Comparison of ENCODE assay signal across 10 cellular contexts in genomic region chr4:7156273-7157139, GRCh38. TPM values are rescaled to one million over a fixed set of nuclear protein-coding genes. Genes with fewer than 3 reads are reported as not detected.
DNase-seq lines count a peak whose midpoint lies in the region; ATAC-seq, FAIRE-seq and TF ChIP-seq lines count a peak whose summit lies in the region.
"Had no signal": no experiment of that assay in that cellular context is flagged by ENCODE, and none has a peak within 500 bp of the region (broad histone marks: within the 10 kb centered on the region; RNA-seq: fewer than 3 reads in every experiment).

No MANE protein-coding gene starts in this region.

- intact Hi-C loops in ascending aorta (cut with DNase I): no loop called here
- intact Hi-C loops in right cardiac atrium (cut with DNase I): no loop called here

- H3K9ac ChIP-seq in GM23248: no peak overlapping the region
- no peak overlapping the region for H3K9ac ChIP-seq in smooth muscle cell (ENCODE audit: low read depth)

- peak; percentile 25 to 63 for ATAC-seq in right cardiac atrium
- no peak for ATAC-seq in GM21515 (IDR thresholded peaks at IDR 0.05; ENCODE audit: unreplicated experiment)
- no peak for ATAC-seq in GM18519 (IDR thresholded peaks at IDR 0.05; ENCODE audit: low FRiP score, unreplicated experiment)
- ATAC-seq in GM19023 (IDR thresholded peaks at IDR 0.05; ENCODE audit: unreplicated experiment): no peak

- H4K20me1 ChIP-seq in GM23248 (ENCODE audit: insufficient read depth): no peaks in the 10 kb centered on the region
- H4K20me1 ChIP-seq in smooth muscle cell (ENCODE audit: low read depth): no peaks in the 10 kb centered on the region

- 42 to 46% methylated on average over 19 of the region's 19 CpGs for WGBS in GM23248 (ENCODE audit: low coverage in 1 of 2, low lambda C conversion rate in 2 of 2, missing lambda C conversion rate in 2 of 2), 2 experiments
- 29% methylated on average over 19 of the region's 19 CpGs for WGBS in right cardiac atrium
- 63% methylated on average over 19 of the region's 19 CpGs for WGBS in smooth muscle cell (ENCODE audit: low lambda C conversion rate)
- WGBS in small intestine, 3 donors: 47 to 79% (median 65%) methylated on average over 19 of the region's 19 CpGs

- H3K9me3 ChIP-seq in GM23248 (ENCODE audit: low read depth) (no peaks in the 10 kb centered on the region), ascending aorta (no peaks in the 10 kb centered on the region), right cardiac atrium (ENCODE audit: control insufficient read depth, low read length) (no peaks in the 10 kb centered on the region), smooth muscle cell (replicated peaks; ENCODE audit: low read depth) (no peaks in the 10 kb centered on the region), small intestine (ENCODE audit: control insufficient read depth, low read depth) (no peaks in the 10 kb centered on the region)

- H3K4me3 ChIP-seq in GM23248 (no peak overlapping the region), ascending aorta (no peak overlapping the region), right cardiac atrium (ENCODE audit: low read length) (no peak overlapping the region), smooth muscle cell (no peak overlapping the region), small intestine (ENCODE audit: low read depth in 1 of 2, low read length in 2 of 2) (no peak overlapping the region)

- no peak for FAIRE-seq in small intestine (lab: Jason Lieb, UNC)

- H3K27ac ChIP-seq in GM23248 (no peak overlapping the region), ascending aorta (no peak overlapping the region), right cardiac atrium (ENCODE audit: low read length) (no peak overlapping the region), smooth muscle cell (ENCODE audit: low read depth) (no peak overlapping the region), small intestine (ENCODE audit: low read depth in 1 of 2, low read length in 1 of 2) (no peak overlapping the region)

- no peak overlapping the region for H2AFZ ChIP-seq in GM23248
- H2AFZ ChIP-seq in smooth muscle cell (ENCODE audit: low read depth): no peak overlapping the region

- H3K27me3 ChIP-seq in GM23248 (replicated peaks; ENCODE audit: insufficient read depth) (peaks cover 15% of the 10 kb centered on the region), ascending aorta (no peaks in the 10 kb centered on the region), right cardiac atrium (ENCODE audit: control insufficient read depth, insufficient read depth) (no peaks in the 10 kb centered on the region), smooth muscle cell (ENCODE audit: low read depth) (no peaks in the 10 kb centered on the region), small intestine (ENCODE audit: control insufficient read depth in 2 of 2, insufficient read depth in 2 of 2, low read length in 2 of 2) (no peaks in the 10 kb centered on the region)

- no peaks in the 10 kb centered on the region for H3K36me3 ChIP-seq in GM23248 (ENCODE audit: low read depth)
- H3K36me3 ChIP-seq in ascending aorta: no peaks in the 10 kb centered on the region
- H3K36me3 ChIP-seq in smooth muscle cell (ENCODE audit: low read depth): no peaks in the 10 kb centered on the region
- H3K36me3 ChIP-seq in small intestine (ENCODE audit: control insufficient read depth in 2 of 2, insufficient read depth in 2 of 2, low read length in 2 of 2): no peaks in the 10 kb centered on the region

- DNase-seq in GM23248 (peak; percentile 22), ascending aorta (ENCODE audit: low spot score in 2 of 2) (peak in 1 of 2 donors; percentile 56), right cardiac atrium (peak in 2 of 3 donors; percentile 54 to 74), smooth muscle cell (lab: John Stamatoyannopoulos, UW; ENCODE audit: unreplicated experiment) (no peak), small intestine (no peak)
- DNase-seq: activated CD4-positive, alpha-beta memory T cell treated with anti-CD3 and anti-CD28 coated beads for 36 hours; NCI-H1436 had no signal

- peak in 2 of 3 experiments; percentile 31 to 34 for TF ChIP-seq CTCF in ascending aorta (IDR thresholded peaks at IDR 0.05)
- peak; percentile 31 for TF ChIP-seq CTCF in smooth muscle cell (IDR thresholded peaks at IDR 0.05; ENCODE audit: borderline replicate concordance, insufficient read depth, poor library complexity, severe bottlenecking)

- in situ Hi-C loops in GM23248 (cut with MboI): no loop called here

- 0 out of 2 replicates have a peak, but pooled peaks cover under 1% of the 10 kb centered on the region for H3K4me1 ChIP-seq in GM23248 (ENCODE audit: insufficient read depth)
- no peaks in the 10 kb centered on the region for H3K4me1 ChIP-seq in ascending aorta
- no peaks in the 10 kb centered on the region for H3K4me1 ChIP-seq in right cardiac atrium (ENCODE audit: control insufficient read depth, insufficient read depth, low read length)
- no peaks in the 10 kb centered on the region for H3K4me1 ChIP-seq in smooth muscle cell (ENCODE audit: low read depth)
- H3K4me1 ChIP-seq in small intestine (ENCODE audit: control insufficient read depth in 2 of 2, insufficient read depth in 1 of 2, low read depth in 1 of 2, low read length in 1 of 2): peaks cover 0 to 2% of the 10 kb centered on the region in 2 donors

- H3K9me2 ChIP-seq in GM23248 (ENCODE audit: insufficient read depth): no peaks in the 10 kb centered on the region

- no peaks in the 10 kb centered on the region for H3F3A ChIP-seq in GM23248 (ENCODE audit: insufficient read depth)
- H3F3A ChIP-seq in smooth muscle cell (ENCODE audit: low read depth): no peaks in the 10 kb centered on the region

- no peak overlapping the region for H3K4me2 ChIP-seq in GM23248 (ENCODE audit: unreplicated experiment)
- H3K4me2 ChIP-seq in smooth muscle cell: no peak overlapping the region

- H3K79me2 ChIP-seq in GM23248 (ENCODE audit: insufficient read depth): no peaks in the 10 kb centered on the region
- no peaks in the 10 kb centered on the region for H3K79me2 ChIP-seq in smooth muscle cell (ENCODE audit: low read depth)

RNA-seq across cellular contexts. Expression of gene SORCS2, which starts 35.8 kb away (rescaled TPM):
- 1.4 and 4.3 TPM in 2 replicates for total RNA-seq in GM23248 (2014; rRNA removed; shearing (Covaris generic))
- polyA plus RNA-seq in GM23248 (2016; fragmentation: Nextera tagmentation; extraction: Ambion mirVana): 0.38 and 0.74 TPM in 2 replicates
- total RNA-seq in ascending aorta: 0.32 TPM
- 1 to 10 TPM; 2.7 to 7.3 (median 2.8) TPM for total RNA-seq in right cardiac atrium
- 2.1 TPM for polyA plus RNA-seq in right cardiac atrium
- 3.9 and 9.3 TPM in 2 replicates for total RNA-seq in smooth muscle cell
- 5.2 and 5.9 TPM in 2 replicates for polyA plus RNA-seq in smooth muscle cell
- 1 to 10 TPM in 1 of 3 donors, under 1 TPM in 1, not detected in 1; 0.63 to 2.2 TPM for polyA plus RNA-seq in small intestine

Comparison
In these comparisons a context has a peak if more than half of its experiments do, and no peak if none do; other contexts are left out.
1. DNase-seq: peak in GM23248 (single experiment) and right cardiac atrium (2 of 3); none in smooth muscle cell (single experiment) and small intestine (single experiment).
2. ATAC-seq: peak in right cardiac atrium (2 of 2); none in GM21515 (single experiment), GM18519 (single experiment) and GM19023 (single experiment).